9 cellular contexts compared by ENCODE assay signal in genomic region chr17:20465535-20465934, GRCh38. TPM values are rescaled to one million over a fixed set of nuclear protein-coding genes. Genes with fewer than 3 reads are reported as not detected.
"Had no signal": no experiment of that assay in that cellular context is flagged by ENCODE, and none has a peak within 500 bp of the region (broad histone marks: within the 10 kb centered on the region; RNA-seq: fewer than 3 reads in every experiment).

No MANE protein-coding gene starts in this region.

RNA-seq across cellular contexts. Expression of gene LGALS9B, which starts 1.8 kb away (rescaled TPM):
- total RNA-seq: activated B cell treated with CpG ODN at 0.5 μM for 24 hours; activated CD8-positive, alpha-beta T cell treated with anti-CD3 and anti-CD28 coated beads for 36 hours; activated T-cell treated with anti-CD3 and anti-CD28 coated beads, Interleukin-2, amount 50 U/mL, for 4 hours; activated T-helper 17 cell treated with anti-CD3 and anti-CD28 coated beads, Interleukin-2, amount 50 U/mL, for 72 hours; astrocyte; chondrocyte; dermis microvascular lymphatic vessel endothelial cell; esophagus muscularis mucosa; T-helper 17 cell had no signal
